ENCODE assay signal across 19 cellular contexts in the genomic region with DNA sequence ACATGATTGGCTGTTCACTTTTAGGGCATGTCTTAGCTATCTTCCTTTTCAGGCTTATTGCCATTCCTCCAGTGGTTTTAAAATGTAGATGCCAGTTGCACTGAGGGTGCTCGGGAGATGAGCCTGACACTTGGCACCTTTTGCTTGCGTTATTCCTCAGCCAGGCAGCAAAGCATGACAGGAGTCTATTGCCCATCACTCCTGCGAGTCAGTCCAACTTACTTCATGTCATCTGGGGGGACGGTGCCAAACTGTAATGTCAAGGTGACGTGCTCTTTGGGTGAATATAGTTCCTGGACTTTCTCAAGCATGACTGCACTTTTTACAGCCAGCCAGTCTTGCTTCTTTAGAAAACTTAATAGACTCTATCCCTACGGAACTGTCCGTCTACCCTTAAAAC.
"Had no signal": no experiment of that assay in that cellular context is flagged by ENCODE, and none has a peak within 500 bp of the region (broad histone marks: within the 10 kb centered on the region; RNA-seq: fewer than 3 reads in every experiment).

No MANE protein-coding gene starts in this region.

- H3K9me3 ChIP-seq: heart left ventricle, mucosa of descending colon, ovary, spleen, testis, uterus had no signal

- H3K4me3 ChIP-seq: heart left ventricle, mucosa of descending colon, neural progenitor cell, ovary, spleen, testis, uterus had no signal

- H3K27ac ChIP-seq: heart left ventricle, neural progenitor cell, spleen, uterus had no signal

- H3K9ac ChIP-seq: neural progenitor cell had no signal

- H2AFZ ChIP-seq: neural progenitor cell had no signal

- H3K36me3 ChIP-seq: heart left ventricle, neural progenitor cell, ovary, spleen, uterus had no signal

- DNase-seq: effector CD4-positive, alpha-beta T cell; endodermal cell; erythroblast; foreskin melanocyte; hippocampal formation; mammary epithelial cell; mucosa of descending colon; natural killer cell; nucleus accumbens; ovary; spleen; stimulated activated CD4-positive, alpha-beta T cell treated with anti-CD3 and anti-CD28 coated beads, Interleukin-15, amount 100 ng/mL, for 24 hours; stimulated activated CD4-positive, alpha-beta T cell treated with anti-CD3 and anti-CD28 coated beads, Interleukin-1b, Interleukin-23, amount 100 ng/mL, for 48 hours; stimulated activated CD4-positive, alpha-beta T cell treated with anti-CD3 and anti-CD28 coated beads, Interleukin-4, amount 100 ng/mL, for 24 hours; testis; uterus had no signal

- ATAC-seq: mucosa of descending colon; natural killer cell; stimulated activated memory B cell treated with anti-CD40 and anti-IgM and Interleukin-4, amounts not matched to agents 10 μg/mL and 1 μg/mL and 100 μg/mL, for 72 hours had no signal

- H3K4me2 ChIP-seq: neural progenitor cell had no signal

- H3K4me1 ChIP-seq: spleen, testis, uterus had no signal

- H3K27me3 ChIP-seq: heart left ventricle, neural progenitor cell, ovary, spleen, testis, uterus had no signal
